20 cellular contexts compared by ENCODE assay signal in genomic region chr10:128956149-128956548, GRCh38.
A peak's percentile ranks its signal among the peaks of the same experiment; 100 is the strongest.
DNase-seq lines count a peak whose midpoint lies in the region; ATAC-seq, FAIRE-seq and TF ChIP-seq lines count a peak whose summit lies in the region.
"Had no signal": no experiment of that assay in that cellular context is flagged by ENCODE, and none has a peak within 500 bp of the region (broad histone marks: within the 10 kb centered on the region; RNA-seq: fewer than 3 reads in every experiment).

No MANE protein-coding gene starts in this region.

- no peak overlapping the region for H2AFZ ChIP-seq in HepG2 (ENCODE audit: low read length)
- no peak overlapping the region for H2AFZ ChIP-seq in K562 (ENCODE audit: low read depth, low read length)

- TF ChIP-seq EP300 in HepG2 (IDR thresholded peaks at IDR 0.05; ENCODE audit: low read depth in 2 of 2, low read length in 2 of 2) (no peak), HepG2 (CRISPR knock-in tag; IDR thresholded peaks at IDR 0.05; ENCODE audit: borderline replicate concordance) (no peak), K562 (IDR thresholded peaks at IDR 0.05; ENCODE audit: low read length) (no peak)

- in situ Hi-C loops in HepG2 (cut with HindIII; ENCODE audit: extremely low pct_ligation_motif_present, low pct_unique_long_range_greater_than_20kb) (no loop called here), K562 (cut with MboI) (no loop called here)

- FAIRE-seq in HepG2 (lab: Jason Lieb, UNC) (no peak), K562 (lab: Jason Lieb, UNC) (no peak)
- FAIRE-seq: D721Med, G401.6, GM12891, GM19239 had no signal

- H3K4me1 ChIP-seq in HepG2 (ENCODE audit: insufficient read depth, low read length), result no peaks in the 10 kb centered on the region
- H3K4me1 ChIP-seq in right lobe of liver, result no peaks in the 10 kb centered on the region
- H3K4me1 ChIP-seq in K562 (replicated peaks in 1 of 2; ENCODE audit: control insufficient read depth in 2 of 2, insufficient read depth in 2 of 2, low read length in 2 of 2), result no peaks in the 10 kb centered on the region
- H3K4me1 ChIP-seq: BE2C, BLaER1 had no signal

- H4K20me1 ChIP-seq in HepG2 (ENCODE audit: insufficient read depth, low read length) (no peaks in the 10 kb centered on the region), K562 (replicated peaks; ENCODE audit: control insufficient read depth, insufficient read depth, low read length) (no peaks in the 10 kb centered on the region)
- H4K20me1 ChIP-seq: BLaER1 had no signal

- CTCF ChIA-PET in HepG2 (lab: Yijun Ruan, JAX; ENCODE audit: low intra/inter-chr PET ratio, low total read pairs) (no interaction called here), K562 (lab: Yijun Ruan, JAX; ENCODE audit: low intra/inter-chr PET ratio) (no interaction called here)

- ATAC-seq in HepG2 (no peak), right lobe of liver (no peak), K562 (no peak)

- H3K79me2 ChIP-seq in HepG2 (ENCODE audit: insufficient read depth, low read length), result no peaks in the 10 kb centered on the region
- H3K79me2 ChIP-seq in K562 (ENCODE audit: control insufficient read depth, insufficient read depth, low read length), result no peaks in the 10 kb centered on the region

- TF ChIP-seq POLR2A in HepG2 (IDR thresholded peaks at IDR 0.05; ENCODE audit: insufficient read depth in 1 of 2, low read depth in 2 of 2, low read length in 2 of 2), result no peak
- TF ChIP-seq POLR2A in right lobe of liver (IDR thresholded peaks at IDR 0.05), result no peak
- TF ChIP-seq POLR2A in K562 (conservative IDR thresholded peaks at IDR 0.05), result no peak

- H3K4me2 ChIP-seq in HepG2 (ENCODE audit: low read depth, low read length) (no peak overlapping the region), K562 (ENCODE audit: insufficient read depth, low read length) (no peak overlapping the region)
- H3K4me2 ChIP-seq: BLaER1 had no signal

- TF ChIP-seq RAD21 in HepG2 (CRISPR knock-in tag; IDR thresholded peaks at IDR 0.05) (no peak), K562 (CRISPR knock-in tag; conservative IDR thresholded peaks at IDR 0.05 in 1 of 2, IDR thresholded peaks at IDR 0.05 in 1 of 2) (no peak)

- H3K9me3 ChIP-seq in HepG2 (ENCODE audit: low read length) (no peaks in the 10 kb centered on the region), right lobe of liver (no peaks in the 10 kb centered on the region), K562 (replicated peaks; ENCODE audit: control insufficient read depth, insufficient read depth, low read depth, low read length) (no peaks in the 10 kb centered on the region)
- H3K9me3 ChIP-seq: BE2C, BLaER1 had no signal

- no peak for TF ChIP-seq CTCF in HepG2 (CRISPR knock-in tag; IDR thresholded peaks at IDR 0.05)
- no peak for TF ChIP-seq CTCF in right lobe of liver (IDR thresholded peaks at IDR 0.05)
- TF ChIP-seq CTCF in K562 (IDR thresholded peaks at IDR 0.05 in 2 of 3, conservative IDR thresholded peaks at IDR 0.05 in 1 of 3; ENCODE audit: insufficient read depth in 2 of 3, low read depth in 1 of 3, low read length in 3 of 3), result no peak

- 0% methylated on average over 1 of the region's 1 CpG for WGBS in HepG2 (ENCODE audit: low lambda C conversion rate)
- 50% methylated on average over 1 of the region's 1 CpG for WGBS in right lobe of liver (ENCODE audit: insufficient coverage, low coverage, low lambda C conversion rate, missing lambda C conversion rate)
- 0% methylated on average over 1 of the region's 1 CpG for WGBS in K562 (ENCODE audit: insufficient coverage, low coverage, missing lambda C conversion rate)

- H3K36me3 ChIP-seq in HepG2 (replicated peaks in 1 of 2; ENCODE audit: control insufficient read depth in 1 of 2, insufficient read depth in 2 of 2, low read length in 2 of 2), result no peaks in the 10 kb centered on the region
- H3K36me3 ChIP-seq in right lobe of liver, result no peaks in the 10 kb centered on the region
- H3K36me3 ChIP-seq in K562 (ENCODE audit: control insufficient read depth, insufficient read depth, low read length), result no peaks in the 10 kb centered on the region
- H3K36me3 ChIP-seq: BE2C, BLaER1 had no signal

- BruUV-seq in HepG2 (replicated peaks; lab: Mats Ljungman, UMichigan) (no TSS peak), K562 (replicated peaks; lab: Mats Ljungman, UMichigan) (no TSS peak)

- POLR2A ChIA-PET in HepG2 (lab: Yijun Ruan, JAX) (no interaction called here), K562 (lab: Yijun Ruan, JAX) (no interaction called here)

- DNase-seq in HepG2 (ENCODE audit: low spot score) (no peak), right lobe of liver (no peak), K562 (ENCODE audit: extremely low read depth in 1 of 4, low spot score in 3 of 4) (no peak), SKM-1 treated with dmso at 0.1 percent for 144 hours (lab: John Stamatoyannopoulos, UW; ENCODE audit: unreplicated experiment) (no peak), D341Med (ENCODE audit: low spot score) (no peak)
- DNase-seq: ACHN; BE2C; C1 segment of cervical spinal cord; CD4-positive, alpha-beta memory T cell; CD4-positive, CD25-positive, alpha-beta regulatory T cell; CD8-positive, alpha-beta memory T cell; COR-L47; DMS79 treated with DMSO at 0.1 percent for 48 hours; GF-D8 had no signal

- H3K9ac ChIP-seq in HepG2 (ENCODE audit: insufficient read depth, low read depth, low read length), result no peak overlapping the region
- no peak overlapping the region for H3K9ac ChIP-seq in K562 (ENCODE audit: insufficient read depth in 1 of 2, low read depth in 2 of 2, low read length in 2 of 2)
- H3K9ac ChIP-seq: BLaER1 had no signal

- H3K27ac ChIP-seq in HepG2 (ENCODE audit: extremely low read length, insufficient read depth, low read length), result no peak overlapping the region
- no peak overlapping the region for H3K27ac ChIP-seq in right lobe of liver
- no peak overlapping the region for H3K27ac ChIP-seq in K562 (ENCODE audit: extremely low read depth, low read depth, low read length)
- H3K27ac ChIP-seq: 22Rv1, BLaER1 had no signal

- H3K4me3 ChIP-seq in HepG2 (replicated peaks in 1 of 3; ENCODE audit: insufficient read depth in 1 of 3, low read depth in 2 of 3, low read length in 3 of 3) (no peak overlapping the region), right lobe of liver (no peak overlapping the region), K562 (no peak overlapping the region)
- H3K4me3 ChIP-seq: BLaER1 had no signal

- no peaks in the 10 kb centered on the region for H3K9me1 ChIP-seq in K562 (ENCODE audit: control insufficient read depth, insufficient read depth, low read length)

- intact Hi-C loops in HepG2 (cut with micrococcal nuclease; ENCODE audit: unreplicated experiment) (no loop called here), right lobe of liver (cut with DNase I) (no loop called here), K562 (cut with micrococcal nuclease) (no loop called here)

- H3K27me3 ChIP-seq in HepG2 (ENCODE audit: control insufficient read depth in 1 of 2, insufficient read depth in 2 of 2, low read length in 2 of 2), result peaks cover 2 to 20% of the 10 kb centered on the region in 2 experiments; a peak in 3 of 5 replicates
- no peaks in the 10 kb centered on the region for H3K27me3 ChIP-seq in right lobe of liver
- peaks cover 0 to 20% of the 10 kb centered on the region in 2 experiments; a peak in 2 of 5 replicates for H3K27me3 ChIP-seq in K562 (ENCODE audit: control insufficient read depth in 2 of 2, insufficient read depth in 2 of 2, low read length in 2 of 2)
- H3K27me3 ChIP-seq: BE2C, BLaER1 had no signal

TF ChIP-seq in HepG2, 621 proteins besides CTCF, POLR2A, EP300 and RAD21:
- no peak for TF ChIP-seq PRDM4 (CRISPR knock-in tag; IDR thresholded peaks at IDR 0.05; ENCODE audit: borderline replicate concordance)
- peak; percentile 68 to 78 for TF ChIP-seq MAFK (conservative IDR thresholded peaks at IDR 0.05 in 1 of 2, IDR thresholded peaks at IDR 0.05 in 1 of 2; ENCODE audit: low read length in 2 of 2)
- no peak for TF ChIP-seq ZNF792 (CRISPR knock-in tag; IDR thresholded peaks at IDR 0.05)
- TF ChIP-seq MAFF (IDR thresholded peaks at IDR 0.05; ENCODE audit: low read depth, low read length), result peak; percentile 55

TF ChIP-seq in K562, 482 proteins besides CTCF, POLR2A, EP300 and RAD21:
- TF ChIP-seq PYGO2 (tag; IDR thresholded peaks at IDR 0.05), result no peak
- TF ChIP-seq ZNF316 (IDR thresholded peaks at IDR 0.05), result peak; percentile 34; the same call in 1 of the 2 replicates
- TF ChIP-seq MAFF (IDR thresholded peaks at IDR 0.05; ENCODE audit: low read length), result 0 out of 2 replicates have a peak, but pooled peaks have one; percentile 5

Comparison
In these comparisons a context has a peak if more than half of its experiments do, and no peak if none do; other contexts are left out.
1. Of the 241 proteins assayed by ChIP-seq in both HepG2 and K562: peak only in HepG2: MAFK; only in K562: none; in both: MAFF; in neither: 239.